In genomic region chr7:96322373-96322695, GRCh38 we compare ENCODE assay signal across 8 cellular contexts. TPM values are rescaled to one million over a fixed set of nuclear protein-coding genes. Genes with fewer than 3 reads are reported as not detected.
DNase-seq lines count a peak whose midpoint lies in the region; ATAC-seq and TF ChIP-seq lines count a peak whose summit lies in the region.

No MANE protein-coding gene starts in this region.

- no peak for TF ChIP-seq CTCF in glutamatergic neuron (IDR thresholded peaks at IDR 0.05; ENCODE audit: partially characterized antibody, unreplicated experiment)

- H3K4me1 Mint-ChIP-seq in glutamatergic neuron (ENCODE audit: low read depth, unreplicated experiment), result peaks cover 10% of the 10 kb centered on the region
- H3K4me1 Mint-ChIP-seq in stimulated activated naive CD8-positive, alpha-beta T cell treated with anti-CD3 and anti-CD28 coated beads, Interleukin-15, amount 100 ng/mL, for 72 hours, result peaks cover 47% of the 10 kb centered on the region

- H3K4me3 Mint-ChIP-seq in glutamatergic neuron (ENCODE audit: unreplicated experiment), result peak overlapping the region; percentile 84
- H3K4me3 Mint-ChIP-seq in stimulated activated naive CD8-positive, alpha-beta T cell treated with anti-CD3 and anti-CD28 coated beads, Interleukin-15, amount 100 ng/mL, for 72 hours, result peak overlapping the region; percentile 88 to 92

- no peaks in the 10 kb centered on the region for H3K9me3 Mint-ChIP-seq in glutamatergic neuron (ENCODE audit: unreplicated experiment)
- H3K9me3 Mint-ChIP-seq in stimulated activated naive CD8-positive, alpha-beta T cell treated with anti-CD3 and anti-CD28 coated beads, Interleukin-15, amount 100 ng/mL, for 72 hours, result peaks cover 0 to 12% of the 10 kb centered on the region in 2 donors

- no peak for ATAC-seq in stimulated activated naive CD8-positive, alpha-beta T cell treated with anti-CD3 and anti-CD28 coated beads, Interleukin-15, amount 100 ng/mL, for 72 hours
- ATAC-seq in GM21390 (IDR thresholded peaks at IDR 0.05; ENCODE audit: unreplicated experiment), result no peak

- H3K27me3 Mint-ChIP-seq in glutamatergic neuron (ENCODE audit: unreplicated experiment), result peaks cover 4% of the 10 kb centered on the region
- peaks cover 20% of the 10 kb centered on the region for H3K27me3 Mint-ChIP-seq in stimulated activated naive CD8-positive, alpha-beta T cell treated with anti-CD3 and anti-CD28 coated beads, Interleukin-15, amount 100 ng/mL, for 72 hours

- peak overlapping the region; percentile 98 for H3K4me3 ChIP-seq in SK-N-MC

- no peaks in the 10 kb centered on the region for H3K36me3 Mint-ChIP-seq in glutamatergic neuron (ENCODE audit: unreplicated experiment)

- DNase-seq in NCI-H345 treated with DMSO at 0.1 percent for 48 hours (lab: John Stamatoyannopoulos, UW; ENCODE audit: unreplicated experiment) (peak; percentile 62), NCI-H345 (lab: John Stamatoyannopoulos, UW) (no peak), SK-N-MC (ENCODE audit: low read depth, low spot score) (no peak), glutamatergic neuron (no peak), NCI-H2227 (lab: John Stamatoyannopoulos, UW; ENCODE audit: unreplicated experiment) (no peak)
- no peak for DNase-seq in stimulated activated naive CD8-positive, alpha-beta T cell treated with anti-CD3 and anti-CD28 coated beads, Interleukin-15, amount 100 ng/mL, for 72 hours
- DNase-seq in stimulated activated CD4-positive, alpha-beta T cell treated with anti-CD3 and anti-CD28 coated beads, Interleukin-2, amount 100 ng/mL, for 24 hours, result no peak

- H3K9me3 ChIP-seq in SK-N-MC (ENCODE audit: low read depth, low read length), result no peaks in the 10 kb centered on the region

- no peak overlapping the region for H3K27ac ChIP-seq in SK-N-MC

- no peaks in the 10 kb centered on the region for H3K36me3 ChIP-seq in SK-N-MC (ENCODE audit: insufficient read depth, low read length)

- no peak overlapping the region for H3K9ac ChIP-seq in SK-N-MC (ENCODE audit: insufficient read length)

- H3K27ac Mint-ChIP-seq in glutamatergic neuron (ENCODE audit: unreplicated experiment), result peak overlapping the region; percentile 80
- no peak overlapping the region for H3K27ac Mint-ChIP-seq in stimulated activated naive CD8-positive, alpha-beta T cell treated with anti-CD3 and anti-CD28 coated beads, Interleukin-15, amount 100 ng/mL, for 72 hours

RNA-seq across cellular contexts. Expression of gene SLC25A13, which starts 0.4 kb away (rescaled TPM):
- total RNA-seq in glutamatergic neuron (ENCODE audit: unreplicated experiment), result 48.5 TPM
